ENCODE assay signal across 8 cellular contexts in genomic region chr1:220874201-220874655, GRCh38. TPM values are rescaled to one million over a fixed set of nuclear protein-coding genes. Genes with fewer than 3 reads are reported as not detected.
DNase-seq lines count a peak whose midpoint lies in the region; ATAC-seq and TF ChIP-seq lines count a peak whose summit lies in the region.

No MANE protein-coding gene starts in this region.

- DNase-seq in DMS153 treated with DMSO at 0.1 percent for 48 hours (lab: John Stamatoyannopoulos, UW; ENCODE audit: unreplicated experiment) (peak; percentile 25), DMS153 (lab: John Stamatoyannopoulos, UW) (no peak), Panc1 (ENCODE audit: low read depth, low spot score) (peak; percentile 42), NCI-H2107 (lab: John Stamatoyannopoulos, UW) (no peak)

- peaks cover 29% of the 10 kb centered on the region for H3K4me1 Mint-ChIP-seq in nephron

- peaks cover 4% of the 10 kb centered on the region for H3K27me3 ChIP-seq in Panc1 (ENCODE audit: control insufficient read depth, insufficient read depth, low read length)

- TF ChIP-seq CTCF in Panc1 (IDR thresholded peaks at IDR 0.05) (peak; percentile 81), nephron (IDR thresholded peaks at IDR 0.05; ENCODE audit: unreplicated experiment in 3 of 3) (peak; percentile 65 to 86 (median 76))

- POLR2A ChIA-PET in Panc1 (lab: Charles Lee), result interaction anchor here (0.6 kb wide), 1 partner anchor 49 kb away, joined by 6 read pairs; no protein-coding TSS in a partner anchor

- CTCF ChIA-PET in Panc1 (lab: Charles Lee), result interaction anchor here (0.6 kb wide), 1 partner anchor 561 kb away, joined by 4 read pairs; no protein-coding TSS in a partner anchor

- no peak overlapping the region for H3K4me3 ChIP-seq in Panc1 (ENCODE audit: low read depth in 2 of 2, low read length in 2 of 2)

- intact Hi-C loops in Panc1 (cut with micrococcal nuclease; ENCODE audit: unreplicated experiment), result loop anchor here (5.0 kb wide), 1 partner anchor 563 kb away; no protein-coding TSS in a partner anchor

- in situ Hi-C loops in Panc1 (cut with HindIII; ENCODE audit: low pct_unique_long_range_greater_than_20kb, low sequenced_read_pairs), result no loop called here

- no peaks in the 10 kb centered on the region for H3K36me3 ChIP-seq in Panc1 (ENCODE audit: control insufficient read depth, insufficient read depth, low read length)

- H3K27me3 Mint-ChIP-seq in nephron (ENCODE audit: low read depth), result peaks cover 88% of the 10 kb centered on the region

- H3K9me3 Mint-ChIP-seq in nephron, result no peaks in the 10 kb centered on the region

- no peak overlapping the region for H3K27ac Mint-ChIP-seq in nephron

- no peaks in the 10 kb centered on the region for H3K9me3 ChIP-seq in Panc1 (ENCODE audit: control insufficient read depth, insufficient read depth, low read depth, low read length)

- H3K4me3 Mint-ChIP-seq in nephron, result peak overlapping the region in 1 of 3 experiments; percentile 12

- ATAC-seq in HG03175 (IDR thresholded peaks at IDR 0.05; ENCODE audit: unreplicated experiment) (peak; percentile 41), Panc1 (peak; percentile 67), esophagus mucosa (peak; percentile 43), GM19328 (IDR thresholded peaks at IDR 0.05; ENCODE audit: unreplicated experiment) (no peak)

- H3K27ac ChIP-seq in Panc1 (ENCODE audit: low read length), result no peak overlapping the region

- H3K36me3 Mint-ChIP-seq in nephron (ENCODE audit: low read depth), result no peaks in the 10 kb centered on the region

- H3K4me1 ChIP-seq in Panc1 (ENCODE audit: control insufficient read depth, insufficient read depth, low read length), result no peaks in the 10 kb centered on the region

- BruUV-seq in Panc1 (replicated peaks; lab: Mats Ljungman, UMichigan), result no TSS peak

RNA-seq across cellular contexts. Expression of gene HLX, which starts 5.0 kb away (rescaled TPM):
- 0.39 TPM for total RNA-seq in Panc1 (2021; ENCODE audit: unreplicated experiment)
- 0.44 TPM for polyA plus RNA-seq in Panc1 (2012; ENCODE audit: insufficient read length)
- 0.48 TPM for total RNA-seq in esophagus mucosa

Comparison
In these comparisons a context has a peak if more than half of its experiments do, and no peak if none do; other contexts are left out.
1. DNase-seq: peak in DMS153 treated with DMSO at 0.1 percent for 48 hours (single experiment) and Panc1 (single experiment); none in DMS153 (single experiment) and NCI-H2107 (single experiment).